In genomic region chr1:59150537-59151386, GRCh38 we compare ENCODE assay signal across 9 cellular contexts.
DNase-seq lines count a peak whose midpoint lies in the region; ATAC-seq, FAIRE-seq and TF ChIP-seq lines count a peak whose summit lies in the region.
"Had no signal": no experiment of that assay in that cellular context is flagged by ENCODE, and none has a peak within 500 bp of the region (broad histone marks: within the 10 kb centered on the region; RNA-seq: fewer than 3 reads in every experiment).

No MANE protein-coding gene starts in this region.

- WGBS in H1 (ENCODE audit: extremely low coverage in 1 of 2, insufficient coverage in 1 of 2, insufficient read length in 1 of 2, insufficient replicate concordance in 2 of 2, low coverage in 1 of 2, low lambda C conversion rate in 2 of 2, missing lambda C conversion rate in 1 of 2), 2 experiments: 69% methylated on average over 4 of the region's 4 CpGs; no CpG with 5 or more reads in 1 of the 2 experiments
- WGBS in aorta, 2 donors: 0 to 4% methylated on average over 4 of the region's 4 CpGs

- no peak overlapping the region; the same call in 1 of the 2 replicates for H3K18ac ChIP-seq in H1 (ENCODE audit: extremely low read depth, low read length)

- H2AFZ ChIP-seq in H1 (ENCODE audit: low read length): peak overlapping the region; percentile 59; the same call in 1 of the 2 replicates

- peak overlapping the region; percentile 92 for H2BK20ac ChIP-seq in H1 (ENCODE audit: low read length)

- 0 out of 2 replicates have a peak overlapping the region, but pooled peaks have one; percentile 27 for H2BK5ac ChIP-seq in H1 (ENCODE audit: low read depth, low read length)

- H3K79me1 ChIP-seq in H1 (ENCODE audit: low read depth, low read length): no peaks in the 10 kb centered on the region

- no peak overlapping the region for H3K56ac ChIP-seq in H1 (replicated peaks; ENCODE audit: insufficient read length, low read depth, low read length)

- H3K36me3 ChIP-seq in H1 (ENCODE audit: control insufficient read depth in 2 of 4, insufficient read depth in 4 of 4, low read length in 3 of 4): no peaks in the 10 kb centered on the region
- H3K36me3 ChIP-seq in aorta (ENCODE audit: control insufficient read depth in 1 of 2, insufficient read depth in 2 of 2, low read length in 1 of 2): no peaks in the 10 kb centered on the region

- no peaks in the 10 kb centered on the region for H3K79me2 ChIP-seq in H1 (ENCODE audit: control insufficient read depth in 1 of 2, insufficient read depth in 2 of 2, low read length in 2 of 2)

- no peak overlapping the region for H3K4ac ChIP-seq in H1 (replicated peaks; ENCODE audit: insufficient read length, low read depth, low read length)

- no peak for TF ChIP-seq CTCF in H1 (IDR thresholded peaks at IDR 0.05; ENCODE audit: control extremely low read depth in 1 of 3, insufficient read depth in 1 of 3, low read depth in 1 of 3, low read length in 3 of 3)

- H3K23ac ChIP-seq in H1 (ENCODE audit: insufficient read length): no peak overlapping the region

- H3K9me3 ChIP-seq in H1 (ENCODE audit: insufficient read depth in 2 of 2, low read depth in 1 of 2, low read length in 1 of 2): no peaks in the 10 kb centered on the region
- H3K9me3 ChIP-seq in aorta (ENCODE audit: control insufficient read depth, low read length): no peaks in the 10 kb centered on the region

- no peak overlapping the region for H3K27ac ChIP-seq in H1 (ENCODE audit: low read depth, low read length)
- H3K27ac ChIP-seq in aorta (ENCODE audit: low read depth in 1 of 2, low read length in 2 of 2): peak overlapping the region; percentile 17 to 99

- POLR2A ChIA-PET in H1 (lab: Charles Lee; ENCODE audit: partially characterized antibody): no interaction called here

- no peak overlapping the region for H2BK15ac ChIP-seq in H1 (ENCODE audit: low read length)

- peak; percentile 88 for DNase-seq in AG08396 (ENCODE audit: low spot score)
- DNase-seq in RCC 7860 (ENCODE audit: low spot score): peak; percentile 99
- no peak for DNase-seq in H1 (ENCODE audit: low read depth in 1 of 2, low spot score in 2 of 2)
- peak; percentile 73 for DNase-seq in mucosa of gallbladder (ENCODE audit: low spot score)
- peak; percentile 86 to 88 for DNase-seq in aorta
- DNase-seq in CD1c-positive myeloid dendritic cell (ENCODE audit: extremely low spot score): no peak
- DNase-seq: naive B cell had no signal

- H4K8ac ChIP-seq in H1 (ENCODE audit: extremely low read depth, insufficient read depth, low read length): no peak overlapping the region

- no peak overlapping the region for H3K4me2 ChIP-seq in H1 (ENCODE audit: insufficient read depth in 1 of 2, low read depth in 2 of 2, low read length in 2 of 2)

- peak; percentile 98 for FAIRE-seq in RCC 7860 (lab: Jason Lieb, UNC)
- FAIRE-seq in H1 (lab: Jason Lieb, UNC): no peak

- no peak for TF ChIP-seq EP300 in H1 (IDR thresholded peaks at IDR 0.05; ENCODE audit: borderline replicate concordance in 1 of 2, low read depth in 2 of 2, low read length in 2 of 2)

- no peak for TF ChIP-seq RAD21 in H1 (IDR thresholded peaks at IDR 0.05 in 1 of 2, conservative IDR thresholded peaks at IDR 0.05 in 1 of 2; ENCODE audit: low read depth in 2 of 2, low read length in 2 of 2)

- intact Hi-C loops in aorta (cut with DNase I): loop anchor here in 1 of 2 donors (5.0 kb wide), 1 partner anchor 368 kb away; the partner anchor contains the start of gene JUN

- CTCF ChIA-PET in H1 (lab: Charles Lee; ENCODE audit: partially characterized antibody): interaction anchor here (0.6 to 0.7 kb wide), 2 partner anchors 366 to 1674 kb away, joined by 3 to 4 read pairs; no protein-coding TSS in a partner anchor

- peak overlapping the region; percentile 51 for H2BK120ac ChIP-seq in H1 (replicated peaks; ENCODE audit: low read depth, low read length)

- H3K9ac ChIP-seq in H1 (replicated peaks in 1 of 4; ENCODE audit: extremely low read depth in 1 of 4, low read depth in 3 of 4, low read length in 3 of 4): no peak overlapping the region

- H4K91ac ChIP-seq in H1 (replicated peaks; ENCODE audit: insufficient read length, low read length): no peak overlapping the region

- peak overlapping the region; percentile 55 for H2BK12ac ChIP-seq in H1 (ENCODE audit: low read depth, low read length)

- peaks cover 0 to 8% (median 1%) of the 10 kb centered on the region in 4 experiments; a peak in 3 of 7 replicates for H3K27me3 ChIP-seq in H1 (replicated peaks in 1 of 4; ENCODE audit: control insufficient read depth in 3 of 4, extremely low read depth in 1 of 4, insufficient read depth in 3 of 4, low read length in 3 of 4)
- no peaks in the 10 kb centered on the region for H3K27me3 ChIP-seq in aorta (ENCODE audit: control insufficient read depth in 1 of 2, insufficient read depth in 2 of 2, low read length in 1 of 2)

- H4K20me1 ChIP-seq in H1 (replicated peaks in 1 of 2; ENCODE audit: control insufficient read depth in 1 of 2, insufficient read depth in 2 of 2, low read length in 2 of 2): no peaks in the 10 kb centered on the region

- H3K14ac ChIP-seq in H1 (ENCODE audit: insufficient read length): no peak overlapping the region

- H3K4me1 ChIP-seq in H1 (replicated peaks in 1 of 4; ENCODE audit: control insufficient read depth in 3 of 4, insufficient read depth in 4 of 4, low read length in 3 of 4) (peaks cover 2 to 8% (median 4%) of the 10 kb centered on the region in 4 experiments; a peak in 6 of 7 replicates), aorta (ENCODE audit: control insufficient read depth in 1 of 2, insufficient read depth in 2 of 2, low read length in 2 of 2) (peaks cover 7 to 9% of the 10 kb centered on the region in 2 donors)

- peaks cover 6% of the 10 kb centered on the region; the same call in 1 of the 2 replicates for H3K23me2 ChIP-seq in H1 (ENCODE audit: low read depth, low read length)

- ATAC-seq in GM18861 (IDR thresholded peaks at IDR 0.05; ENCODE audit: unreplicated experiment) (peak; percentile 75), HG03039 (IDR thresholded peaks at IDR 0.05; ENCODE audit: unreplicated experiment) (peak; percentile 65), aorta (ENCODE audit: low FRiP score) (peak; percentile 83)

- no peak overlapping the region for H4K5ac ChIP-seq in H1 (ENCODE audit: insufficient read length, low read depth, low read length)

- no peak overlapping the region for H3K4me3 ChIP-seq in H1 (ENCODE audit: extremely low read depth in 1 of 4, insufficient read depth in 2 of 4, low read depth in 3 of 4, low read length in 4 of 4)
- H3K4me3 ChIP-seq in aorta (ENCODE audit: low read length in 2 of 2): peak overlapping the region in 1 of 2 donors; percentile 11

- no peak overlapping the region; the same call in 1 of the 2 replicates for H2AK5ac ChIP-seq in H1 (ENCODE audit: low read depth, low read length)

- no peak for TF ChIP-seq POLR2A in H1 (IDR thresholded peaks at IDR 0.05; ENCODE audit: control extremely low read depth in 1 of 2, low read depth in 2 of 2, low read length in 2 of 2)

TF ChIP-seq in H1, 55 proteins besides CTCF, POLR2A, EP300 and RAD21:
- no peak for TF ChIP-seq CBX8 (IDR thresholded peaks at IDR 0.05; ENCODE audit: borderline replicate concordance, low read depth, low read length)
- TF ChIP-seq TCF12 (IDR thresholded peaks at IDR 0.05; ENCODE audit: low read depth, low read length): no peak
- no peak for TF ChIP-seq CBX5 (IDR thresholded peaks at IDR 0.05; ENCODE audit: low read depth, low read length)
- no peak for TF ChIP-seq RNF2 (IDR thresholded peaks at IDR 0.05; ENCODE audit: borderline replicate concordance, low read depth, low read length, missing control alignments, poor library complexity, severe bottlenecking)
- TF ChIP-seq ATF2 (IDR thresholded peaks at IDR 0.05; ENCODE audit: low read length): no peak
- TF ChIP-seq EZH2 (IDR thresholded peaks at IDR 0.05; ENCODE audit: low read depth, low read length, severe bottlenecking): no peak
- no peak for TF ChIP-seq EGR1 (IDR thresholded peaks at IDR 0.05; ENCODE audit: borderline replicate concordance, low read depth, low read length)

Comparison
In these comparisons a context has a peak if more than half of its experiments do, and no peak if none do; other contexts are left out.
1. DNase-seq: peak in AG08396 (single experiment), RCC 7860 (single experiment), mucosa of gallbladder (single experiment) and aorta (2 of 2); none in H1 (0 of 2) and CD1c-positive myeloid dendritic cell (single experiment).
2. Peak in every context shown above with its lines, with median percentiles within 50 percentile points of each other: ATAC-seq.